Comparison of ENCODE assay signal across 13 cellular contexts in genomic region chr17:41837761-41838538, GRCh38. TPM values are rescaled to one million over a fixed set of nuclear protein-coding genes. Genes with fewer than 3 reads are reported as not detected.
DNase-seq lines count a peak whose midpoint lies in the region; ATAC-seq lines count a peak whose summit lies in the region.
"Had no signal": no experiment of that assay in that cellular context is flagged by ENCODE, and none has a peak within 500 bp of the region (broad histone marks: within the 10 kb centered on the region; RNA-seq: fewer than 3 reads in every experiment).

TSS of gene KLHL10 (plus strand) at chr17:41837825. CDS start at chr17:41837933, 108 bp downstream.

- H2AFZ ChIP-seq in neuronal stem cell (ENCODE audit: low read length) = peak within 1 kb of the TSS; percentile 98

- no peak within 1 kb of the TSS for H3K4ac ChIP-seq in neuronal stem cell (ENCODE audit: low read length)

- H3K4me2 ChIP-seq in neuronal stem cell (ENCODE audit: insufficient read depth, low read length, poor library complexity, severe bottlenecking) = no peak within 1 kb of the TSS

- H3K36me3 Mint-ChIP-seq in CD4-positive, CD25-positive, alpha-beta regulatory T cell = peaks cover under 1% of the 10 kb centered on the region

- H2BK15ac ChIP-seq in neuronal stem cell (ENCODE audit: low read length) = no peak within 1 kb of the TSS

- peaks cover 5 to 24% (median 9%) of the 10 kb centered on the region in 4 donors for H3K4me1 Mint-ChIP-seq in CD4-positive, CD25-positive, alpha-beta regulatory T cell

- H3K27me3 ChIP-seq in CD4-positive, CD25-positive, alpha-beta regulatory T cell (ENCODE audit: control insufficient read depth, insufficient read depth, low read length) = peaks cover 3% of the 10 kb centered on the region
- H3K27me3 ChIP-seq in MG63 (no peaks in the 10 kb centered on the region), duodenal mucosa (ENCODE audit: control insufficient read depth in 1 of 2, insufficient read depth in 2 of 2, low read length in 2 of 2) (peaks cover 0 to 6% of the 10 kb centered on the region in 2 donors), neuronal stem cell (ENCODE audit: control insufficient read depth in 3 of 3, insufficient read depth in 3 of 3, low read depth in 1 of 3, low read length in 3 of 3) (peaks cover 0 to 3% (median 0%) of the 10 kb centered on the region in 3 experiments)

- H3K36me3 ChIP-seq in CD4-positive, CD25-positive, alpha-beta regulatory T cell (ENCODE audit: control insufficient read depth, insufficient read depth, low read length) = no peaks in the 10 kb centered on the region
- peaks cover 10% of the 10 kb centered on the region for H3K36me3 ChIP-seq in MG63
- no peaks in the 10 kb centered on the region for H3K36me3 ChIP-seq in duodenal mucosa (ENCODE audit: control insufficient read depth in 1 of 2, insufficient read depth in 2 of 2, low read length in 2 of 2)
- peaks cover 0 to 19% of the 10 kb centered on the region in 2 donors for H3K36me3 ChIP-seq in neuronal stem cell (replicated peaks in 1 of 2; ENCODE audit: control insufficient read depth in 2 of 2, insufficient read depth in 2 of 2, low read length in 2 of 2)

- WGBS in neuronal stem cell (ENCODE audit: extremely low coverage in 2 of 2, insufficient read length in 2 of 2, insufficient replicate concordance in 1 of 2), 2 donors = no CpG with 5 or more reads among the region's 15 CpGs

- peak within 1 kb of the TSS; percentile 57 for H3K4me3 ChIP-seq in CD4-positive, CD25-positive, alpha-beta regulatory T cell (ENCODE audit: low read depth, low read length)
- H3K4me3 ChIP-seq in MG63 (peak within 1 kb of the TSS; percentile 79), duodenal mucosa (ENCODE audit: low read depth in 1 of 2, low read length in 2 of 2) (peak within 1 kb of the TSS; percentile 71 to 79), neuronal stem cell (ENCODE audit: low read length in 2 of 2) (peak within 1 kb of the TSS in 1 of 2 donors; percentile 92)

- peaks cover 4% of the 10 kb centered on the region for H3K79me1 ChIP-seq in neuronal stem cell (ENCODE audit: low read depth, low read length)

- no peak within 1 kb of the TSS for H4K91ac ChIP-seq in neuronal stem cell (ENCODE audit: low read depth, low read length, poor library complexity)

- H3K9me3 Mint-ChIP-seq in CD4-positive, CD25-positive, alpha-beta regulatory T cell = no peaks in the 10 kb centered on the region
- H3K9me3 Mint-ChIP-seq: dendritic cell treated with granulocyte-macrophage colony-stimulating factor and Interleukin-4, amounts not matched to agents 40 ng/mL and 50 ng/mL, for 4 days had no signal

- H3K27ac Mint-ChIP-seq in CD4-positive, CD25-positive, alpha-beta regulatory T cell = peak within 1 kb of the TSS in 1 of 3 donors; percentile 84
- H3K27ac Mint-ChIP-seq: dendritic cell treated with granulocyte-macrophage colony-stimulating factor and Interleukin-4, amounts not matched to agents 40 ng/mL and 50 ng/mL, for 4 days had no signal

- H3K23ac ChIP-seq in neuronal stem cell (ENCODE audit: low read depth, low read length, poor library complexity) = peak within 1 kb of the TSS; percentile 88

- H2BK5ac ChIP-seq in neuronal stem cell (ENCODE audit: low read length) = no peak within 1 kb of the TSS

- no peak within 1 kb of the TSS for H2BK12ac ChIP-seq in neuronal stem cell (ENCODE audit: low read length)

- no peak within 1 kb of the TSS for H3K14ac ChIP-seq in neuronal stem cell (ENCODE audit: low read length)

- H3K27ac ChIP-seq in CD4-positive, CD25-positive, alpha-beta regulatory T cell (ENCODE audit: insufficient read depth, low read length, poor library complexity, severe bottlenecking) = no peak within 1 kb of the TSS
- no peak within 1 kb of the TSS for H3K27ac ChIP-seq in duodenal mucosa (ENCODE audit: low read depth, low read length)
- no peak within 1 kb of the TSS for H3K27ac ChIP-seq in neuronal stem cell (replicated peaks; ENCODE audit: low read length)
- H3K27ac ChIP-seq: HL-60 had no signal

- H3K18ac ChIP-seq in neuronal stem cell (ENCODE audit: low read length) = no peak within 1 kb of the TSS

- DNase-seq in CD4-positive, CD25-positive, alpha-beta regulatory T cell = no peak
- no peak for DNase-seq in MG63
- DNase-seq in neuronal stem cell (ENCODE audit: low spot score) = no peak
- DNase-seq in stimulated activated CD4-positive, alpha-beta T cell treated with anti-CD3 and anti-CD28 coated beads, Interleukin-2, amount 100 ng/mL, for 48 hours = no peak
- DNase-seq in stimulated activated CD8-positive, alpha-beta memory T cell treated with anti-CD3 and anti-CD28 coated beads, Interleukin-4, amount 100 ng/mL, for 48 hours = no peak
- DNase-seq: activated CD4-positive, CD25-positive, alpha-beta regulatory T cell; NCI-H226 had no signal

- H3K9ac ChIP-seq in duodenal mucosa (ENCODE audit: low read depth in 1 of 2, low read length in 2 of 2) (peak within 1 kb of the TSS in 1 of 2 donors; percentile 7), neuronal stem cell (ENCODE audit: low read depth, low read length, poor library complexity) (no peak within 1 kb of the TSS)

- no peak within 1 kb of the TSS for H4K8ac ChIP-seq in neuronal stem cell (ENCODE audit: low read depth, low read length)

- H3K27me3 Mint-ChIP-seq in CD4-positive, CD25-positive, alpha-beta regulatory T cell = peaks cover 16% of the 10 kb centered on the region

- H3K9me3 ChIP-seq in CD4-positive, CD25-positive, alpha-beta regulatory T cell (ENCODE audit: control insufficient read depth in 2 of 2, low read length in 2 of 2) = no peaks in the 10 kb centered on the region
- no peaks in the 10 kb centered on the region for H3K9me3 ChIP-seq in MG63
- no peaks in the 10 kb centered on the region for H3K9me3 ChIP-seq in duodenal mucosa (ENCODE audit: control insufficient read depth in 1 of 2, low read length in 2 of 2)
- no peaks in the 10 kb centered on the region for H3K9me3 ChIP-seq in neuronal stem cell (replicated peaks in 1 of 2; ENCODE audit: control insufficient read depth in 2 of 2, insufficient read depth in 1 of 2, low read depth in 1 of 2, low read length in 2 of 2)

- no peak within 1 kb of the TSS for H2BK120ac ChIP-seq in neuronal stem cell (ENCODE audit: low read depth, low read length)

- peaks cover 12% of the 10 kb centered on the region for H3K4me1 ChIP-seq in CD4-positive, CD25-positive, alpha-beta regulatory T cell (ENCODE audit: control insufficient read depth, insufficient read depth, low read length, poor library complexity, severe bottlenecking)
- H3K4me1 ChIP-seq in duodenal mucosa (ENCODE audit: control insufficient read depth in 1 of 2, insufficient read depth in 2 of 2, low read length in 2 of 2) = peaks cover 7 to 12% of the 10 kb centered on the region in 2 donors
- peaks cover 3% of the 10 kb centered on the region in 2 donors for H3K4me1 ChIP-seq in neuronal stem cell (ENCODE audit: control insufficient read depth in 2 of 2, insufficient read depth in 1 of 2, low read depth in 1 of 2, low read length in 2 of 2)

- no peak for ATAC-seq in CD4-positive, CD25-positive, alpha-beta regulatory T cell (ENCODE audit: low read depth in 2 of 2)
- no peak for ATAC-seq in GM19324 (IDR thresholded peaks at IDR 0.05; ENCODE audit: low FRiP score, unreplicated experiment)
- no peak for ATAC-seq in HG02588 (IDR thresholded peaks at IDR 0.05; ENCODE audit: unreplicated experiment)

- peak within 1 kb of the TSS; percentile 69 to 88 (median 84) for H3K4me3 Mint-ChIP-seq in CD4-positive, CD25-positive, alpha-beta regulatory T cell

- H2AK5ac ChIP-seq in neuronal stem cell (ENCODE audit: low read depth, low read length) = no peak within 1 kb of the TSS

RNA-seq across cellular contexts. Expression of gene KLHL10, which starts in this region (rescaled TPM):
- not detected for total RNA-seq in CD4-positive, CD25-positive, alpha-beta regulatory T cell
- under 1 TPM in 3 of 4 donors, not detected in 1; 0.19 to 0.25 (median 0.21) TPM for polyA plus RNA-seq in CD4-positive, CD25-positive, alpha-beta regulatory T cell
- not detected in 2 replicates for total RNA-seq in MG63 (2014; rRNA removed; shearing (Covaris generic); ENCODE audit: low replicate concordance)
- 0.04 TPM for polyA plus RNA-seq in neuronal stem cell (2013, experiment 1 of 2)
- 0.04 TPM for polyA plus RNA-seq in neuronal stem cell (2013, experiment 2 of 2)
- total RNA-seq: lung microvascular endothelial cell had no signal
